8 cellular contexts compared by ENCODE assay signal in genomic region chr3:46406440-46406785, GRCh38. TPM values are rescaled to one million over a fixed set of nuclear protein-coding genes. Genes with fewer than 3 reads are reported as not detected.
DNase-seq lines count a peak whose midpoint lies in the region; ATAC-seq and TF ChIP-seq lines count a peak whose summit lies in the region.

No MANE protein-coding gene starts in this region.

- H3K27ac Mint-ChIP-seq in central memory CD8-positive, alpha-beta T cell (ENCODE audit: low read depth), result peak overlapping the region; percentile 99
- peak overlapping the region; percentile 71 for H3K27ac Mint-ChIP-seq in neural crest cell (ENCODE audit: unreplicated experiment)

- H3K9me3 ChIP-seq in left ventricle myocardium inferior (replicated peaks) (no peaks in the 10 kb centered on the region), uterus (no peaks in the 10 kb centered on the region)

- no peak overlapping the region for H3K4me3 Mint-ChIP-seq in central memory CD8-positive, alpha-beta T cell
- no peak overlapping the region for H3K4me3 Mint-ChIP-seq in neural crest cell

- H3K4me1 ChIP-seq in left ventricle myocardium inferior, result peaks cover 69% of the 10 kb centered on the region
- peaks cover 0 to 7% of the 10 kb centered on the region in 2 donors for H3K4me1 ChIP-seq in uterus

- peak overlapping the region; percentile 60 for H3K4me3 ChIP-seq in left ventricle myocardium inferior
- H3K4me3 ChIP-seq in uterus, result no peak overlapping the region

- no peak for ATAC-seq in Right ventricle myocardium superior (ENCODE audit: poor library complexity)
- no peak for ATAC-seq in central memory CD8-positive, alpha-beta T cell (replicated peaks; ENCODE audit: extremely low read depth, poor library complexity, severe bottlenecking)

- peaks cover 2% of the 10 kb centered on the region for H3K36me3 Mint-ChIP-seq in central memory CD8-positive, alpha-beta T cell (ENCODE audit: insufficient read depth)
- no peaks in the 10 kb centered on the region for H3K36me3 Mint-ChIP-seq in neural crest cell (ENCODE audit: low read depth)

- H3K27ac ChIP-seq in left ventricle myocardium inferior (replicated peaks) (peak overlapping the region; percentile 84), uterus (peak overlapping the region; percentile 50 to 72)

- no peak for DNase-seq in left ventricle myocardium inferior
- no peak for DNase-seq in Right ventricle myocardium superior
- no peak for DNase-seq in central memory CD8-positive, alpha-beta T cell (ENCODE audit: low spot score in 2 of 2)
- no peak for DNase-seq in neural crest cell (ENCODE audit: low read depth, low spot score)
- DNase-seq in uterus, result no peak
- no peak for DNase-seq in stimulated activated CD4-positive, alpha-beta T cell treated with anti-CD3 and anti-CD28 coated beads, Interleukin-12 subunit alpha, Interleukin-12 subunit beta, amount 100 ng/mL, for 4 hours
- DNase-seq in NCI-H128 (lab: John Stamatoyannopoulos, UW; ENCODE audit: unreplicated experiment), result no peak
- DNase-seq in NCI-H1436 treated with DMSO at 0.1 percent for 48 hours (lab: John Stamatoyannopoulos, UW), result no peak

- H3K27me3 ChIP-seq in left ventricle myocardium inferior (ENCODE audit: low read depth) (no peaks in the 10 kb centered on the region), uterus (no peaks in the 10 kb centered on the region)

- no peaks in the 10 kb centered on the region for H3K27me3 Mint-ChIP-seq in central memory CD8-positive, alpha-beta T cell
- no peaks in the 10 kb centered on the region for H3K27me3 Mint-ChIP-seq in neural crest cell (ENCODE audit: low read depth)

- H3K9me3 Mint-ChIP-seq in central memory CD8-positive, alpha-beta T cell, result no peaks in the 10 kb centered on the region
- H3K9me3 Mint-ChIP-seq in neural crest cell, result peaks cover 2% of the 10 kb centered on the region

- TF ChIP-seq POLR2A in uterus (IDR thresholded peaks at IDR 0.05), result no peak

- H3K4me1 Mint-ChIP-seq in central memory CD8-positive, alpha-beta T cell, result peaks cover 27% of the 10 kb centered on the region
- H3K4me1 Mint-ChIP-seq in neural crest cell, result peaks cover 5% of the 10 kb centered on the region

- H3K36me3 ChIP-seq in left ventricle myocardium inferior (no peaks in the 10 kb centered on the region), uterus (no peaks in the 10 kb centered on the region)

- intact Hi-C loops in left ventricle myocardium inferior (cut with micrococcal nuclease) (no loop called here), Right ventricle myocardium superior (cut with DNase I) (no loop called here), uterus (cut with DNase I; ENCODE audit: low total_unique reads) (no loop called here)

- TF ChIP-seq CTCF in left ventricle myocardium inferior (IDR thresholded peaks at IDR 0.05; ENCODE audit: borderline replicate concordance), result no peak
- TF ChIP-seq CTCF in neural crest cell (conservative IDR thresholded peaks at IDR 0.05), result no peak
- TF ChIP-seq CTCF in uterus (IDR thresholded peaks at IDR 0.05), result no peak

RNA-seq across cellular contexts. Expression of gene CCRL2, which starts 0.6 kb away (rescaled TPM):
- total RNA-seq in left ventricle myocardium inferior (1.5 TPM), Right ventricle myocardium superior (1.1 TPM), neural crest cell (not detected in 2 replicates), uterus (1 to 10 TPM in 3 of 4 donors, under 1 TPM in 1; 0.88 to 3.2 (median 1.7) TPM)

RNA-seq across cellular contexts. Expression of gene CCR5, which starts 35.7 kb away (rescaled TPM):
- total RNA-seq in left ventricle myocardium inferior (0.22 TPM), Right ventricle myocardium superior (0.24 TPM), neural crest cell (not detected in 2 replicates), uterus (1 to 10 TPM in 1 of 4 donors, under 1 TPM in 1, not detected in 2; 0.41 to 1.2 TPM)

RNA-seq across cellular contexts. Expression of gene CCR2, which starts 52.5 kb away (rescaled TPM):
- total RNA-seq in left ventricle myocardium inferior (0.63 TPM), Right ventricle myocardium superior (0.91 TPM), neural crest cell (not detected in 2 replicates), uterus (1 to 10 TPM in 3 of 4 donors, not detected in 1; 2.7 to 7.1 (median 3.7) TPM)

RNA-seq across cellular contexts. Expression of gene LTF, which starts 58.3 kb away (rescaled TPM):
- total RNA-seq in left ventricle myocardium inferior, result 2.7 TPM
- 3.7 TPM for total RNA-seq in Right ventricle myocardium superior
- total RNA-seq in neural crest cell, result not detected in 2 replicates
- 1 to 10 TPM in 3 of 4 donors, under 1 TPM in 1; 0.59 to 9.0 (median 2.8) TPM for total RNA-seq in uterus
